Comparison of ENCODE assay signal across 19 cellular contexts in the genomic region with DNA sequence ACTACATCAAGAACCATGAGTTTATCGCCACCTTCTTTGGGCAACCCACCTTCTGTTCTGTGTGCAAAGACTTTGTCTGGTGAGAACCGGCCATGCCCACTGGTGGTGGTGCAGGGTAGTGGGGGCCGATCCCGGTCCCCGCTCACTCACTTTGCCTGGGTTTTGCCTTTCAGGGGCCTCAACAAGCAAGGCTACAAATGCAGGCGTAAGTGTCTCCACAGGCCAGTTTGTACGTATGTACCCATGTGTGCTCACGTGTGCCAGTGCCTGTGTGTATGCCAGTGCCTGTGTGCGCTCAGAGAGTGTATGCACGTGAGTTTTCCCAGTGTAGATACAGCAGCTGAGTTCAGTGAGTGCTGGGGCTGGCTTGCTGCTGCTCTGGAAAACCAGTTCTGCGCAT. TPM values are rescaled to one million over a fixed set of nuclear protein-coding genes. Genes with fewer than 3 reads are reported as not detected.
DNase-seq lines count a peak whose midpoint lies in the region; ATAC-seq and TF ChIP-seq lines count a peak whose summit lies in the region.
"Had no signal": no experiment of that assay in that cellular context is flagged by ENCODE, and none has a peak within 500 bp of the region (broad histone marks: within the 10 kb centered on the region; RNA-seq: fewer than 3 reads in every experiment).

No MANE protein-coding gene starts in this region.

- H2AFZ ChIP-seq in Karpas-422 (ENCODE audit: low read length) (no peak overlapping the region), osteoblast (ENCODE audit: low read length) (no peak overlapping the region)

- no peak for DNase-seq in Karpas-422
- DNase-seq in brain microvascular endothelial cell, result no peak
- peak; percentile 53 for DNase-seq in osteoblast (ENCODE audit: insufficient read length, low spot score, missing footprints)
- DNase-seq in HEK293T (ENCODE audit: extremely low spot score), result no peak
- no peak for DNase-seq in AG08395 (ENCODE audit: low spot score)
- DNase-seq: Caco-2; CD4-positive, CD25-positive, alpha-beta regulatory T cell; DMS153; EL; H7; KG1; NCI-H1436; NCI-H2029 treated with DMSO at 0.1 percent for 48 hours; NCI-H510A treated with DMSO at 0.1 percent for 48 hours; NCI-H82; SHP77; SK-N-SH had no signal

- TF ChIP-seq CTCF in brain microvascular endothelial cell (IDR thresholded peaks at IDR 0.05; ENCODE audit: low read depth, low read length, missing control alignments), result peak; percentile 9
- TF ChIP-seq CTCF in osteoblast (IDR thresholded peaks at IDR 0.05; ENCODE audit: extremely low read depth, low read depth, low read length), result no peak

- H3K9me3 ChIP-seq in BLaER1 treated with 17β-estradiol and CSF1 and Interleukin-3, amounts not matched to agents 10 nM and 100 nM (replicated peaks in 1 of 11), result no peaks in the 10 kb centered on the region
- H3K9me3 ChIP-seq in Karpas-422 (ENCODE audit: low read length) (no peaks in the 10 kb centered on the region), osteoblast (ENCODE audit: low read depth, low read length) (no peaks in the 10 kb centered on the region)
- H3K9me3 ChIP-seq: Caco-2, SK-N-SH had no signal

- H3K4me3 ChIP-seq in BLaER1 treated with 17β-estradiol and CSF1 and Interleukin-3, amounts not matched to agents 10 nM and 100 nM, result peak overlapping the region in 3 of 10 experiments; percentile 24 to 62 (median 30); a peak in 3 of 20 replicates
- H3K4me3 ChIP-seq in Karpas-422 (ENCODE audit: low read length) (no peak overlapping the region), brain microvascular endothelial cell (ENCODE audit: low read depth, low read length) (no peak overlapping the region), osteoblast (ENCODE audit: insufficient read depth, low read length) (no peak overlapping the region)

- H3K4me1 ChIP-seq in BLaER1 treated with 17β-estradiol and CSF1 and Interleukin-3, amounts not matched to agents 10 nM and 100 nM, result peaks cover 31 to 65% (median 59%) of the 10 kb centered on the region in 10 experiments
- H3K4me1 ChIP-seq in Karpas-422 (ENCODE audit: low read length) (peaks cover 55% of the 10 kb centered on the region), osteoblast (ENCODE audit: insufficient read depth, low read length) (no peaks in the 10 kb centered on the region)
- H3K4me1 ChIP-seq: Caco-2 had no signal

- in situ Hi-C loops in brain microvascular endothelial cell (cut with HindIII; ENCODE audit: low pct_ligation_motif_present, low sequenced_read_pairs), result no loop called here

- POLR2A ChIA-PET in HEK293T (lab: Yijun Ruan, JAX), result no interaction called here

- peak overlapping the region in 9 of 11 experiments; percentile 16 to 75 (median 71); a peak in 11 of 22 replicates for H3K9ac ChIP-seq in BLaER1 treated with 17β-estradiol and CSF1 and Interleukin-3, amounts not matched to agents 10 nM and 100 nM
- H3K9ac ChIP-seq in Karpas-422 (ENCODE audit: low read length), result peak overlapping the region; percentile 63; the same call in 1 of the 2 replicates
- H3K9ac ChIP-seq: SK-N-SH had no signal

- CTCF ChIA-PET in HEK293T (lab: Yijun Ruan, JAX), result no interaction called here

- H3K79me2 ChIP-seq in Karpas-422 (ENCODE audit: low read length), result peaks cover 54% of the 10 kb centered on the region
- H3K79me2 ChIP-seq in osteoblast (ENCODE audit: insufficient read depth, low read length), result no peaks in the 10 kb centered on the region

- peak overlapping the region in 8 of 11 experiments; percentile 75 to 86 (median 82); a peak in 15 of 22 replicates for H3K27ac ChIP-seq in BLaER1 treated with 17β-estradiol and CSF1 and Interleukin-3, amounts not matched to agents 10 nM and 100 nM
- H3K27ac ChIP-seq in Karpas-422 (ENCODE audit: low read length), result peak overlapping the region; percentile 91
- H3K27ac ChIP-seq in brain microvascular endothelial cell, result no peak overlapping the region
- no peak overlapping the region for H3K27ac ChIP-seq in osteoblast (ENCODE audit: low read depth, low read length)

- peaks cover 17 to 99% (median 67%) of the 10 kb centered on the region in 11 experiments; a peak in 21 of 22 replicates for H4K20me1 ChIP-seq in BLaER1 treated with 17β-estradiol and CSF1 and Interleukin-3, amounts not matched to agents 10 nM and 100 nM
- peaks cover 20% of the 10 kb centered on the region; the same call in 1 of the 2 replicates for H4K20me1 ChIP-seq in Karpas-422 (ENCODE audit: insufficient read depth, low read depth, low read length)
- H4K20me1 ChIP-seq in osteoblast (ENCODE audit: insufficient read depth, low read length), result no peaks in the 10 kb centered on the region

- peak overlapping the region; percentile 84 to 100 (median 97); a peak in 21 of 22 replicates for H3K4me2 ChIP-seq in BLaER1 treated with 17β-estradiol and CSF1 and Interleukin-3, amounts not matched to agents 10 nM and 100 nM
- H3K4me2 ChIP-seq in Karpas-422 (ENCODE audit: low read depth, low read length, poor library complexity, severe bottlenecking), result no peak overlapping the region
- H3K4me2 ChIP-seq in osteoblast (ENCODE audit: insufficient read depth, low read length), result no peak overlapping the region
- H3K4me2 ChIP-seq: SK-N-SH had no signal

- H3K27me3 ChIP-seq in BLaER1 treated with 17β-estradiol and CSF1 and Interleukin-3, amounts not matched to agents 10 nM and 100 nM, result no peaks in the 10 kb centered on the region
- H3K27me3 ChIP-seq in Karpas-422 (ENCODE audit: low read length) (no peaks in the 10 kb centered on the region), brain microvascular endothelial cell (replicated peaks) (no peaks in the 10 kb centered on the region), osteoblast (ENCODE audit: insufficient read depth, low read length) (no peaks in the 10 kb centered on the region)

- no peaks in the 10 kb centered on the region for H3K9me2 ChIP-seq in Karpas-422 (replicated peaks; ENCODE audit: insufficient read depth, low read length)
- H3K9me2 ChIP-seq: SK-N-SH had no signal

- ATAC-seq in HG02884 (IDR thresholded peaks at IDR 0.05; ENCODE audit: unreplicated experiment), result no peak

- peaks cover 87 to 99% (median 97%) of the 10 kb centered on the region in 11 experiments for H3K36me3 ChIP-seq in BLaER1 treated with 17β-estradiol and CSF1 and Interleukin-3, amounts not matched to agents 10 nM and 100 nM
- H3K36me3 ChIP-seq in Karpas-422 (ENCODE audit: insufficient read depth, low read length) (peaks cover 60% of the 10 kb centered on the region), brain microvascular endothelial cell (replicated peaks) (peaks cover 30% of the 10 kb centered on the region), osteoblast (ENCODE audit: insufficient read depth, low read length) (peaks cover 12% of the 10 kb centered on the region)

TF ChIP-seq in HEK293T, 16 proteins besides CTCF, POLR2A, EP300 and RAD21:
- TF ChIP-seq PKNOX1 (IDR thresholded peaks at IDR 0.05) (no peak), ARNT (IDR thresholded peaks at IDR 0.05) (no peak), LEF1 (IDR thresholded peaks at IDR 0.05; ENCODE audit: borderline replicate concordance) (no peak)

RNA-seq across cellular contexts. Expression of gene PRKCD, which starts 20.5 kb away (rescaled TPM):
- 22.7 and 27.9 TPM in 2 replicates for total RNA-seq in Karpas-422 (2014; rRNA removed; shearing (Covaris generic); ENCODE audit: low replicate concordance)
- total RNA-seq in osteoblast, result 1.8 and 2.2 TPM in 2 replicates

RNA-seq across cellular contexts. Expression of gene RFT1, which starts 51.3 kb away (rescaled TPM):
- 20.5 and 29.9 TPM in 2 replicates for total RNA-seq in Karpas-422 (2014; rRNA removed; shearing (Covaris generic); ENCODE audit: low replicate concordance)
- 11.9 and 12.7 TPM in 2 replicates for total RNA-seq in osteoblast

Comparison
In these comparisons a context has a peak if more than half of its experiments do, and no peak if none do; other contexts are left out.
1. H3K27ac ChIP-seq: peak in BLaER1 treated with 17β-estradiol and CSF1 and Interleukin-3, amounts not matched to agents 10 nM and 100 nM (8 of 11) and Karpas-422 (single experiment); none in brain microvascular endothelial cell (single experiment) and osteoblast (single experiment).
2. H3K4me2 ChIP-seq: peak in BLaER1 treated with 17β-estradiol and CSF1 and Interleukin-3, amounts not matched to agents 10 nM and 100 nM (11 of 11); none in Karpas-422 (single experiment) and osteoblast (single experiment).